Comparison of ENCODE assay signal across 8 cellular contexts in the genomic region with DNA sequence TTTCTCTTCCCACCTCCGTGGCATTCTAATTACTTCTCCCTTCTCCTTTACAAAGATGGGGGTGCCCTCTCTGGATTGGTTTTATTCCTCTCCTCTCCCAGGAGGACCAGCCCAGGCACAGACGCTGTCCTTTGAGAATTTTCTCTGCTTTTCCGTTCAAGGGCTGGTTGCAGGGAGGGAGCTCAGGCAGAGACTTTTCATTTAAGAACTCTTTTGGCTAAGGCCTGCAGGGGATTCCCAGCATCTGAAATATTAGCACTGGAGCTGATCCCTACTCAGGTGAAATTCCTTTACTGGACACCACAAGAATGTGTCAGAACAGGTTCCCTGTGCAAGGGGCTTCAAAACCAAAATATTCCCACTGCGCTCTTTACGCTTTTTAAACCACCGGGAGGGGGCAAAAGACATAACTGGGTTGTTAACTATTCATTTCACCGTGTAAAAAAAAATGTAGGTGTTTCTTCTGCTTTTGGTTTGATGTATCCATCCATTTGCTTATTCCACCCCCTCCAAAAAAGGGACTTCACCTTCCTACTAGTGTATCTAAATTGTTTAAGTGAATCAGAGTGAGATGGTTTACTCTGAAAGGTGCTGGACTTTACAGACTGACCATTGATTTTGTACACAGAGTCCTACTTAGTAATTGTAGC. TPM values are rescaled to one million over a fixed set of nuclear protein-coding genes. Genes with fewer than 3 reads are reported as not detected.
A peak's percentile ranks its signal among the peaks of the same experiment; 100 is the strongest.
DNase-seq lines count a peak whose midpoint lies in the region; ATAC-seq, FAIRE-seq and TF ChIP-seq lines count a peak whose summit lies in the region.

No MANE protein-coding gene starts in this region.

- H3K36me3 ChIP-seq in ACC112 (ENCODE audit: insufficient read depth, low read length) = peaks cover 14% of the 10 kb centered on the region
- H3K36me3 ChIP-seq in vagina = no peaks in the 10 kb centered on the region

- peak overlapping the region; percentile 99 to 100 for H3K4me3 Mint-ChIP-seq in effector memory CD8-positive, alpha-beta T cell

- peaks cover 23 to 46% of the 10 kb centered on the region in 2 donors for H3K4me1 Mint-ChIP-seq in effector memory CD8-positive, alpha-beta T cell (ENCODE audit: low read depth in 2 of 2)

- H2AFZ ChIP-seq in ACC112 (ENCODE audit: low read length, unreplicated experiment) = peak overlapping the region; percentile 69

- H3K27ac ChIP-seq in ACC112 (ENCODE audit: low read depth, low read length) (peak overlapping the region; percentile 91), vagina (peak overlapping the region; percentile 99)

- H3K36me3 Mint-ChIP-seq in effector memory CD8-positive, alpha-beta T cell (ENCODE audit: insufficient read depth) = peaks cover 18% of the 10 kb centered on the region

- no peak for ATAC-seq in effector memory CD8-positive, alpha-beta T cell (replicated peaks)
- ATAC-seq in HG03354 (IDR thresholded peaks at IDR 0.05; ENCODE audit: poor library complexity, severe bottlenecking, unreplicated experiment) = no peak

- no peak for TF ChIP-seq CTCF in vagina (IDR thresholded peaks at IDR 0.05)

- H3K9me3 Mint-ChIP-seq in effector memory CD8-positive, alpha-beta T cell = no peaks in the 10 kb centered on the region

- FAIRE-seq in GM12892 (lab: Jason Lieb, UNC) = peak; percentile 14

- peak overlapping the region; percentile 100 for H3K4me3 ChIP-seq in ACC112 (ENCODE audit: low read depth, low read length)
- H3K4me3 ChIP-seq in vagina = peak overlapping the region; percentile 97 to 98

- H3K27ac Mint-ChIP-seq in effector memory CD8-positive, alpha-beta T cell = peak overlapping the region; percentile 93 to 99

- H3K4me1 ChIP-seq in ACC112 (ENCODE audit: control insufficient read depth, insufficient read depth, low read length, unreplicated experiment) (peaks cover 36% of the 10 kb centered on the region), vagina (peaks cover 41% of the 10 kb centered on the region)

- H3K79me2 ChIP-seq in ACC112 (ENCODE audit: control insufficient read depth, insufficient read depth, low read length, unreplicated experiment) = peaks cover 75% of the 10 kb centered on the region

- H3K27me3 ChIP-seq in ACC112 (ENCODE audit: insufficient read depth, low read length) (no peaks in the 10 kb centered on the region), vagina (no peaks in the 10 kb centered on the region)

- no peaks in the 10 kb centered on the region for H3K27me3 Mint-ChIP-seq in effector memory CD8-positive, alpha-beta T cell

- no peak for DNase-seq in GM12892 (ENCODE audit: insufficient read length)
- peak; percentile 51 for DNase-seq in SW480 (ENCODE audit: low spot score)
- DNase-seq in effector memory CD8-positive, alpha-beta T cell = peak in 1 of 3 experiments; percentile 11
- peak; percentile 11 for DNase-seq in mucosa of gallbladder (ENCODE audit: low spot score)
- DNase-seq in vagina (ENCODE audit: extremely low spot score in 2 of 2) = no peak
- DNase-seq in NCI-H2196 (lab: John Stamatoyannopoulos, UW; ENCODE audit: unreplicated experiment) = no peak

- intact Hi-C loops in vagina (cut with DNase I) = loop anchor here (10.0 kb wide), 1 partner anchor 172 kb away; no protein-coding TSS in a partner anchor

- TF ChIP-seq POLR2A in GM12892 (IDR thresholded peaks at IDR 0.05; ENCODE audit: low read depth, low read length) (no peak), vagina (IDR thresholded peaks at IDR 0.05) (no peak)

- no peaks in the 10 kb centered on the region for H3K9me3 ChIP-seq in vagina

RNA-seq across cellular contexts. Expression of gene NFAT5, which starts 1.4 kb away (rescaled TPM):
- polyA plus RNA-seq in GM12892 (2012; ENCODE audit: missing spikeins) = 16.9 TPM
- 31.4 TPM for total RNA-seq in mucosa of gallbladder
- 63.8 TPM for total RNA-seq in vagina

Comparison
In these comparisons a context has a peak if more than half of its experiments do, and no peak if none do; other contexts are left out.
1. DNase-seq: peak in SW480 (single experiment) and mucosa of gallbladder (single experiment); none in GM12892 (single experiment), vagina (0 of 2) and NCI-H2196 (single experiment).